ENCODE assay signal across 15 cellular contexts in the genomic region with DNA sequence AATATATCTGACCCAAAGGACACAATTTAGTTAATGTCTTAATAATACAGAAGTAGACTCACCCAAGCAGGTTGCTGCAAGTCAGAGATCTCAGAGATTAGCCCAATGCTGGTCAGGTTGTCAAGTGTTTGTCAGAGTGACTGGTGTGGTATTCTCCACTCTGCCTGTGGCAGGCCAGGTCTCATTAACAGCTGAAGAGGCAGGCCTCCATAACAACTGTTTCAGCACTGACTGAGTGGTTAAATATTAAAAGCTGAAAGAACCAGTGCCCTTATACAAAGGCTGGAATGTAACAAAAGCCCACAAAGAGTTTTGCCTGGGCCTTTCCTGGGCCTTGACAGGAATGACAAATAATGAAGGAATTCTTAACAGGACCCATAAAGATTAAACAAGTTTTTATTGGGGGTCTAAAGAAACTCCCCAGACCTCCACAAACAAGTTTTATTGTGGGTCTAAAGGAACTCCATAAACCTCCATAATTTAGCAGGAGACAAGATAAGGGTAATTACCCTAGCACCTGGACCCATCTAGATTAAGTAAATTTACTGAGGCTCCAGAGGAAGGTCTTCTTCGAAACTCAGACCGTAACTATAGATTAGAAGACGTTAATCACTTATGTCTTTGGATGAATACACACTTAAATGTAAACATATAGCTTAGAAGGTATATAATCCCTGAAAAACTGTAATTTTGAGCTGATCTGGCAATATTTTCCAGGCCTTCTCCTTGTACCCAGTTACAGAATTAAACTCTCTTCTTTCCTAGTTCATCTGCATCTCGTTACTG. TPM values are rescaled to one million over a fixed set of nuclear protein-coding genes. Genes with fewer than 3 reads are reported as not detected.
DNase-seq lines count a peak whose midpoint lies in the region; ATAC-seq and TF ChIP-seq lines count a peak whose summit lies in the region.
"Had no signal": no experiment of that assay in that cellular context is flagged by ENCODE, and none has a peak within 500 bp of the region (broad histone marks: within the 10 kb centered on the region; RNA-seq: fewer than 3 reads in every experiment).

No MANE protein-coding gene starts in this region.

- WGBS in trophoblast cell (ENCODE audit: extremely low coverage, insufficient coverage, insufficient read length): no CpG with 5 or more reads among the region's 4 CpGs

- H3K4me1 Mint-ChIP-seq in CD4-positive, alpha-beta T cell (ENCODE audit: low read depth): no peaks in the 10 kb centered on the region
- H3K4me1 Mint-ChIP-seq in activated T-cell treated with anti-CD3 and anti-CD28 coated beads, Interleukin-2, amount 50 U/mL, for 4 hours (ENCODE audit: low read depth): no peaks in the 10 kb centered on the region
- H3K4me1 Mint-ChIP-seq: CD4-positive, alpha-beta memory T cell had no signal

- H3K27me3 Mint-ChIP-seq in CD4-positive, alpha-beta T cell: peaks cover 8% of the 10 kb centered on the region
- no peaks in the 10 kb centered on the region for H3K27me3 Mint-ChIP-seq in activated T-cell treated with anti-CD3 and anti-CD28 coated beads, Interleukin-2, amount 50 U/mL, for 4 hours (ENCODE audit: low read depth)
- H3K27me3 Mint-ChIP-seq: activated naive CD8-positive, alpha-beta T cell had no signal

- POLR2A ChIA-PET in CD4-positive, alpha-beta T cell (lab: Charles Lee): no interaction called here

- no peak overlapping the region for H4K91ac ChIP-seq in trophoblast cell (ENCODE audit: low read depth, low read length)

- TF ChIP-seq CTCF in foreskin keratinocyte (conservative IDR thresholded peaks at IDR 0.05): no peak
- no peak for TF ChIP-seq CTCF in CD4-positive, alpha-beta T cell (IDR thresholded peaks at IDR 0.05)

- no peak overlapping the region for H3K9ac ChIP-seq in trophoblast cell (ENCODE audit: low read length)

- H3K4me1 ChIP-seq in foreskin keratinocyte (peaks cover 16% of the 10 kb centered on the region), trophoblast cell (ENCODE audit: control insufficient read depth in 1 of 2, insufficient read depth in 2 of 2, low read length in 2 of 2) (no peaks in the 10 kb centered on the region)

- H3K27ac ChIP-seq in foreskin keratinocyte: no peak overlapping the region
- H3K27ac ChIP-seq in trophoblast cell (ENCODE audit: low read depth, low read length): no peak overlapping the region
- H3K27ac ChIP-seq in CD4-positive, alpha-beta T cell (ENCODE audit: low read depth, low read length): no peak overlapping the region
- H3K27ac ChIP-seq: PC-9 had no signal

- no peak overlapping the region for H3K18ac ChIP-seq in trophoblast cell (ENCODE audit: low read length)

- H3K79me1 ChIP-seq in trophoblast cell (ENCODE audit: low read length): no peaks in the 10 kb centered on the region

- H3K9me3 ChIP-seq in trophoblast cell (ENCODE audit: insufficient read depth, low read depth, low read length): peaks cover 3% of the 10 kb centered on the region
- H3K9me3 ChIP-seq in CD4-positive, alpha-beta T cell (ENCODE audit: control insufficient read depth, low read length): no peaks in the 10 kb centered on the region

- H3K79me2 ChIP-seq in trophoblast cell (ENCODE audit: control insufficient read depth, insufficient read depth, low read length, poor library complexity): no peaks in the 10 kb centered on the region

- intact Hi-C loops in CD4-positive, alpha-beta T cell (cut with DNase I, micrococcal nuclease): no loop called here

- ATAC-seq in foreskin keratinocyte (peak; percentile 92), GM18520 (IDR thresholded peaks at IDR 0.05; ENCODE audit: unreplicated experiment) (no peak), GM18867 (IDR thresholded peaks at IDR 0.05; ENCODE audit: unreplicated experiment) (no peak)
- ATAC-seq in CD4-positive, alpha-beta T cell (ENCODE audit: poor library complexity): no peak
- ATAC-seq in activated T-cell treated with anti-CD3 and anti-CD28 coated beads, Interleukin-2, amount 50 U/mL, for 4 hours: no peak

- H3K4me3 ChIP-seq in trophoblast cell (ENCODE audit: low read depth, low read length): no peak overlapping the region
- H3K4me3 ChIP-seq: PC-9 had no signal

- no peaks in the 10 kb centered on the region for H3K36me3 Mint-ChIP-seq in CD4-positive, alpha-beta T cell (ENCODE audit: low read depth)
- H3K36me3 Mint-ChIP-seq in activated T-cell treated with anti-CD3 and anti-CD28 coated beads, Interleukin-2, amount 50 U/mL, for 4 hours (ENCODE audit: insufficient read depth): no peaks in the 10 kb centered on the region
- H3K36me3 Mint-ChIP-seq: activated naive CD8-positive, alpha-beta T cell; CD4-positive, alpha-beta memory T cell had no signal

- H3K4ac ChIP-seq in trophoblast cell (ENCODE audit: low read depth, low read length): no peak overlapping the region

- no peak overlapping the region for H3K14ac ChIP-seq in trophoblast cell (ENCODE audit: low read length)

- no peak overlapping the region for H2AFZ ChIP-seq in trophoblast cell (ENCODE audit: insufficient read depth, low read length, poor library complexity)
- H2AFZ ChIP-seq: PC-9 had no signal

- H4K12ac ChIP-seq in trophoblast cell (ENCODE audit: low read depth, low read length): no peak overlapping the region

- H3K9me3 Mint-ChIP-seq in CD4-positive, alpha-beta T cell: no peaks in the 10 kb centered on the region
- no peaks in the 10 kb centered on the region for H3K9me3 Mint-ChIP-seq in activated T-cell treated with anti-CD3 and anti-CD28 coated beads, Interleukin-2, amount 50 U/mL, for 4 hours
- H3K9me3 Mint-ChIP-seq: T-helper 2 cell treated with Interferon-gamma antibody and Interleukin-4, amounts not matched to agents 5 μg/mL and 100 μg/mL, for 36 hours had no signal

- H2BK5ac ChIP-seq in trophoblast cell (ENCODE audit: low read depth, low read length, poor library complexity): no peak overlapping the region

- no peaks in the 10 kb centered on the region for H3K27me3 ChIP-seq in foreskin keratinocyte
- no peaks in the 10 kb centered on the region for H3K27me3 ChIP-seq in trophoblast cell (ENCODE audit: insufficient read depth, low read length)
- no peaks in the 10 kb centered on the region for H3K27me3 ChIP-seq in CD4-positive, alpha-beta T cell (ENCODE audit: control insufficient read depth, insufficient read depth, low read length)

- no peak overlapping the region for H4K8ac ChIP-seq in trophoblast cell (ENCODE audit: low read depth, low read length)

- CTCF ChIA-PET in CD4-positive, alpha-beta T cell (lab: Charles Lee): no interaction called here

- H3K27ac Mint-ChIP-seq in CD4-positive, alpha-beta T cell: no peak overlapping the region
- H3K27ac Mint-ChIP-seq: activated naive CD8-positive, alpha-beta T cell; CD4-positive, alpha-beta memory T cell; T-helper 2 cell treated with Interferon-gamma antibody and Interleukin-4, amounts not matched to agents 5 μg/mL and 100 μg/mL, for 36 hours had no signal

- H3K4me2 ChIP-seq in trophoblast cell (ENCODE audit: low read length): no peak overlapping the region
- H3K4me2 ChIP-seq: PC-9 had no signal

- H3K36me3 ChIP-seq in trophoblast cell (ENCODE audit: control insufficient read depth in 1 of 2, insufficient read depth in 2 of 2, low read length in 2 of 2): no peaks in the 10 kb centered on the region

- H3K23ac ChIP-seq in trophoblast cell (ENCODE audit: low read length): no peak overlapping the region

- H2BK12ac ChIP-seq in trophoblast cell (ENCODE audit: low read length): no peak overlapping the region

- DNase-seq in EL (peak; percentile 42), M059J (ENCODE audit: low read depth) (peak; percentile 48), foreskin keratinocyte (peak; percentile 78 to 91), trophoblast cell (peak; percentile 72 to 84)
- DNase-seq in CD4-positive, alpha-beta T cell: no peak
- no peak for DNase-seq in activated T-cell treated with anti-CD3 and anti-CD28 coated beads, Interleukin-2, amount 50 U/mL, for 4 hours
- DNase-seq: CD4-positive, alpha-beta memory T cell; foreskin fibroblast; KG1; NCI-H2171; PC-9 had no signal

- H3K4me3 Mint-ChIP-seq in CD4-positive, alpha-beta T cell: no peak overlapping the region
- no peak overlapping the region for H3K4me3 Mint-ChIP-seq in activated T-cell treated with anti-CD3 and anti-CD28 coated beads, Interleukin-2, amount 50 U/mL, for 4 hours
- H3K4me3 Mint-ChIP-seq: activated naive CD8-positive, alpha-beta T cell; CD4-positive, alpha-beta memory T cell; T-helper 2 cell treated with Interferon-gamma antibody and Interleukin-4, amounts not matched to agents 5 μg/mL and 100 μg/mL, for 36 hours had no signal

- H2BK120ac ChIP-seq in trophoblast cell (ENCODE audit: insufficient read depth, low read length, poor library complexity): no peak overlapping the region

- H2AK5ac ChIP-seq in trophoblast cell (ENCODE audit: low read length): no peak overlapping the region

RNA-seq across cellular contexts. Expression of gene SULT1C2, which starts 26.9 kb away (rescaled TPM):
- 0.22 TPM in 1 of 2 replicates, not detected in the other for total RNA-seq in M059J (2014; rRNA removed; shearing (Covaris generic))
- total RNA-seq in foreskin keratinocyte: not detected in 2 replicates
- not detected in 2 replicates for polyA plus RNA-seq in foreskin keratinocyte
- polyA plus RNA-seq in trophoblast cell (2013): 0.05 and 0.06 TPM in 2 replicates
- total RNA-seq in CD4-positive, alpha-beta T cell: not detected
- not detected for total RNA-seq in activated T-cell treated with anti-CD3 and anti-CD28 coated beads, Interleukin-2, amount 50 U/mL, for 4 hours
- polyA plus RNA-seq: CD4-positive, alpha-beta memory T cell had no signal

Comparison
In these comparisons a context has a peak if more than half of its experiments do, and no peak if none do; other contexts are left out.
1. DNase-seq: peak in EL (single experiment), M059J (single experiment), foreskin keratinocyte (2 of 2) and trophoblast cell (2 of 2); none in CD4-positive, alpha-beta T cell (0 of 10) and activated T-cell treated with anti-CD3 and anti-CD28 coated beads, Interleukin-2, amount 50 U/mL, for 4 hours (single experiment).